ENCODE assay signal across 1 cellular context in the genomic region with DNA sequence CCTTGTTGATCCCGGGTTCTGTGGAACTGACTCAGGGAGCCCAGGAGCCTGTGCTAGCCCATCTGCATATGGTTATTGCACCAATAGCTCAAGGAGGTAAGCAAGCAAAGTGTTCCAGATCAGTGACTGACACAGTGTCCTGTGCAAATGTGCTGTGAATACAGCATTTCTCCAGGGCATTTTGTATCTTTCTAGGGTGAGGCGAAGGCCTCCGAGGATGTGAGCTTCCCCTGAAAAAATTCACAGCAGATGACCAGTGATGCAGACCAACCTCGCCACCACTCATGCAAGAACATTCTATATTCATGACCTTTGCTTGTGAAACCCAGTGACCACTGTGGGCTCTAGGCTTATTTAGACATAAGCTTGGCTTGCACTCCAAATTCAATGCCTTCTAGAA.
A peak's percentile ranks its signal among the peaks of the same experiment; 100 is the strongest.
TF ChIP-seq lines count a peak whose summit lies in the region.

No MANE protein-coding gene starts in this region.

TF ChIP-seq in GM12878, 131 proteins besides CTCF, POLR2A, EP300 and RAD21:
- peak; percentile 7; the same call in 1 of the 2 replicates for TF ChIP-seq FOXM1 (IDR thresholded peaks at IDR 0.05; ENCODE audit: low read depth, low read length)
- TF ChIP-seq, protein P1, sequence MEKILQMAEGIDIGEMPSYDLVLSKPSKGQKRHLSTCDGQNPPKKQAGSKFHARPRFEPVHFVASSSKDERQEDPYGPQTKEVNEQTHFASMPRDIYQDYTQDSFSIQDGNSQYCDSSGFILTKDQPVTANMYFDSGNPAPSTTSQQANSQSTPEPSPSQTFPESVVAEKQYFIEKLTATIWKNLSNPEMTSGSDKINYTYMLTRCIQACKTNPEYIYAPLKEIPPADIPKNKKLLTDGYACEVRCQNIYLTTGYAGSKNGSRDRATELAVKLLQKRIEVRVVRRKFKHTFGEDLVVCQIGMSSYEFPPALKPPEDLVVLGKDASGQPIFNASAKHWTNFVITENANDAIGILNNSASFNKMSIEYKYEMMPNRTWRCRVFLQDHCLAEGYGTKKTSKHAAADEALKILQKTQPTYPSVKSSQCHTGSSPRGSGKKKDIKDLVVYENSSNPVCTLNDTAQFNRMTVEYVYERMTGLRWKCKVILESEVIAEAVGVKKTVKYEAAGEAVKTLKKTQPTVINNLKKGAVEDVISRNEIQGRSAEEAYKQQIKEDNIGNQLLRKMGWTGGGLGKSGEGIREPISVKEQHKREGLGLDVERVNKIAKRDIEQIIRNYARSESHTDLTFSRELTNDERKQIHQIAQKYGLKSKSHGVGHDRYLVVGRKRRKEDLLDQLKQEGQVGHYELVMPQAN (conservative IDR thresholded peaks at IDR 0.05) = no peak
